9 cellular contexts compared by ENCODE assay signal in genomic region chr5:154273028-154273617, GRCh38.
DNase-seq lines count a peak whose midpoint lies in the region; ATAC-seq, FAIRE-seq and TF ChIP-seq lines count a peak whose summit lies in the region.
"Had no signal": no experiment of that assay in that cellular context is flagged by ENCODE, and none has a peak within 500 bp of the region (broad histone marks: within the 10 kb centered on the region; RNA-seq: fewer than 3 reads in every experiment).

No MANE protein-coding gene starts in this region.

- H3K36me3 Mint-ChIP-seq in CD4-positive, CD25-positive, alpha-beta regulatory T cell, result peaks cover 18% of the 10 kb centered on the region
- H3K36me3 Mint-ChIP-seq in osteocyte (ENCODE audit: unreplicated experiment), result peaks cover 3% of the 10 kb centered on the region

- DNase-seq in CD4-positive, CD25-positive, alpha-beta regulatory T cell, result peak in 2 of 3 donors; percentile 6 to 65
- DNase-seq in HTR-8/SVneo (ENCODE audit: insufficient read length, low spot score) (peak; percentile 5), ecto neural progenitor cell (ENCODE audit: low spot score) (peak; percentile 43), osteocyte (ENCODE audit: extremely low spot score, unreplicated experiment) (no peak), NCI-H1436 treated with DMSO at 0.1 percent for 48 hours (lab: John Stamatoyannopoulos, UW) (no peak), cerebellum (ENCODE audit: low spot score) (no peak)

- peaks cover 3% of the 10 kb centered on the region for H3K36me3 ChIP-seq in CD4-positive, CD25-positive, alpha-beta regulatory T cell (ENCODE audit: control insufficient read depth, insufficient read depth, low read length)

- H3K9me3 Mint-ChIP-seq in CD4-positive, CD25-positive, alpha-beta regulatory T cell, result peaks cover 0 to 1% (median 0%) of the 10 kb centered on the region in 7 donors
- no peaks in the 10 kb centered on the region for H3K9me3 Mint-ChIP-seq in osteocyte (ENCODE audit: unreplicated experiment)

- peak overlapping the region in 2 of 3 donors; percentile 83 to 88 for H3K27ac Mint-ChIP-seq in CD4-positive, CD25-positive, alpha-beta regulatory T cell
- H3K27ac Mint-ChIP-seq in osteocyte (ENCODE audit: unreplicated experiment), result peak overlapping the region; percentile 72

- H3K9me3 ChIP-seq in CD4-positive, CD25-positive, alpha-beta regulatory T cell (ENCODE audit: control insufficient read depth in 2 of 2, low read length in 2 of 2), result no peaks in the 10 kb centered on the region

- H3K27ac ChIP-seq in CD4-positive, CD25-positive, alpha-beta regulatory T cell (ENCODE audit: insufficient read depth, low read length, poor library complexity, severe bottlenecking), result peak overlapping the region; percentile 18

- peak in 1 of 2 donors; percentile 50 for ATAC-seq in CD4-positive, CD25-positive, alpha-beta regulatory T cell (ENCODE audit: low read depth in 2 of 2)
- ATAC-seq in GM19395 (IDR thresholded peaks at IDR 0.05; ENCODE audit: unreplicated experiment) (peak; percentile 69), GM21360 (IDR thresholded peaks at IDR 0.05; ENCODE audit: unreplicated experiment) (no peak)

- H3K4me1 Mint-ChIP-seq in CD4-positive, CD25-positive, alpha-beta regulatory T cell, result peaks cover 15 to 61% (median 39%) of the 10 kb centered on the region in 4 donors
- peaks cover 55% of the 10 kb centered on the region for H3K4me1 Mint-ChIP-seq in osteocyte (ENCODE audit: unreplicated experiment)

- no peak overlapping the region for H3K4me3 ChIP-seq in CD4-positive, CD25-positive, alpha-beta regulatory T cell (ENCODE audit: low read depth, low read length)

- H3K27me3 Mint-ChIP-seq in CD4-positive, CD25-positive, alpha-beta regulatory T cell, result no peaks in the 10 kb centered on the region
- no peaks in the 10 kb centered on the region for H3K27me3 Mint-ChIP-seq in osteocyte (ENCODE audit: unreplicated experiment)

- peaks cover 21% of the 10 kb centered on the region for H3K4me1 ChIP-seq in CD4-positive, CD25-positive, alpha-beta regulatory T cell (ENCODE audit: control insufficient read depth, insufficient read depth, low read length, poor library complexity, severe bottlenecking)

- TF ChIP-seq CTCF in osteocyte (IDR thresholded peaks at IDR 0.05), result no peak

- no peak for FAIRE-seq in HTR-8/SVneo (lab: Jason Lieb, UNC)
- FAIRE-seq: H1 had no signal

- H3K27me3 ChIP-seq in CD4-positive, CD25-positive, alpha-beta regulatory T cell (ENCODE audit: control insufficient read depth, insufficient read depth, low read length), result no peaks in the 10 kb centered on the region

- H3K4me3 Mint-ChIP-seq in CD4-positive, CD25-positive, alpha-beta regulatory T cell, result peak overlapping the region; percentile 11 to 86 (median 57)
- H3K4me3 Mint-ChIP-seq in osteocyte (ENCODE audit: unreplicated experiment), result no peak overlapping the region

Comparison
In these comparisons a context has a peak if more than half of its experiments do, and no peak if none do; other contexts are left out.
1. DNase-seq: peak in CD4-positive, CD25-positive, alpha-beta regulatory T cell (2 of 3), HTR-8/SVneo (single experiment) and ecto neural progenitor cell (single experiment); none in osteocyte (single experiment), NCI-H1436 treated with DMSO at 0.1 percent for 48 hours (single experiment) and cerebellum (single experiment).